8 cellular contexts compared by ENCODE assay signal in the genomic region with DNA sequence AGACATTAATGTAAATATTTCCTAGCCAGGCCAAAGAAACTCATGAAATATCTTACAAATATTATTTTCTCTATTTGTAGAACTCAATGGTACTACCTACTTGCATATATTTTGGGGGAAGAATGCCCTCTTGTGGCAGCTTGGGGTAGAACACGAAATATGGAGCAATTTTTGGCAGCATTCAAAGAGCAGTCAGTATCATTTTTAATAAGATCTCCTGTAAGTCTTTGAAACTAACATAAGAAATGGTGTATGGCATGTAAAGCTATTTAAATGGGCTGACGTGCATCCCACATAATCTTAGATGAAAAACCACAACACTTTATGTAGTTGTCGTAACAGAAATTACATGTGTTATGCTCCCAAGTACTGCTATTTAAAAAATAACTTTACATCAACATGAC.
DNase-seq lines count a peak whose midpoint lies in the region; ATAC-seq and TF ChIP-seq lines count a peak whose summit lies in the region.

No MANE protein-coding gene starts in this region.

- peak; percentile 35 for DNase-seq in Daoy (ENCODE audit: low read depth)
- DNase-seq in NCI-H1048 (lab: John Stamatoyannopoulos, UW) = peak; percentile 5
- no peak for DNase-seq in activated B cell treated with CpG ODN at 0.5 μM for 24 hours
- peak; percentile 22 to 24 for DNase-seq in central memory CD8-positive, alpha-beta T cell (ENCODE audit: low spot score in 2 of 2)
- DNase-seq in lung microvascular endothelial cell (ENCODE audit: low read depth in 2 of 2) = peak; percentile 66 to 74
- DNase-seq in stimulated activated CD8-positive, alpha-beta memory T cell treated with anti-CD3 and anti-CD28 coated beads, Interleukin-4, amount 100 ng/mL, for 1 hour (ENCODE audit: low read depth in 2 of 2, low spot score in 1 of 2) = peak; percentile 5 to 38

- ATAC-seq in GM21423 (IDR thresholded peaks at IDR 0.05; ENCODE audit: unreplicated experiment) = peak; percentile 50
- ATAC-seq in activated B cell treated with CpG ODN at 0.5 μM for 24 hours (ENCODE audit: low read depth) = peak; percentile 69
- peak; percentile 40 for ATAC-seq in central memory CD8-positive, alpha-beta T cell (replicated peaks; ENCODE audit: extremely low read depth, poor library complexity, severe bottlenecking)
- ATAC-seq in GM18873 (IDR thresholded peaks at IDR 0.05; ENCODE audit: low FRiP score, unreplicated experiment) = no peak

- CTCF ChIA-PET in activated B cell treated with CpG ODN at 0.5 μM for 24 hours (lab: Charles Lee) = interaction anchor here (0.8 to 4.3 kb wide), 10 partner anchors 10 to 420 kb away, joined by 3 to 19 read pairs (median 6); no protein-coding TSS in a partner anchor

- H3K4me1 Mint-ChIP-seq in activated B cell treated with CpG ODN at 0.5 μM for 24 hours = no peaks in the 10 kb centered on the region
- H3K4me1 Mint-ChIP-seq in central memory CD8-positive, alpha-beta T cell = peaks cover 4% of the 10 kb centered on the region

- TF ChIP-seq CTCF in activated B cell treated with CpG ODN at 0.5 μM for 24 hours (IDR thresholded peaks at IDR 0.05) = peak; percentile 70

- H3K27ac Mint-ChIP-seq in activated B cell treated with CpG ODN at 0.5 μM for 24 hours = no peak overlapping the region
- peak overlapping the region; percentile 3 for H3K27ac Mint-ChIP-seq in central memory CD8-positive, alpha-beta T cell (ENCODE audit: low read depth)

- intact Hi-C loops in activated B cell treated with CpG ODN at 0.5 μM for 24 hours (cut with micrococcal nuclease) = loop anchor here (1.0 to 10.0 kb wide), 5 partner anchors 127 to 784 kb away; no protein-coding TSS in a partner anchor

- no peaks in the 10 kb centered on the region for H3K9me3 Mint-ChIP-seq in activated B cell treated with CpG ODN at 0.5 μM for 24 hours
- H3K9me3 Mint-ChIP-seq in central memory CD8-positive, alpha-beta T cell = no peaks in the 10 kb centered on the region

- H3K36me3 Mint-ChIP-seq in activated B cell treated with CpG ODN at 0.5 μM for 24 hours (ENCODE audit: low read depth) = peaks cover 67% of the 10 kb centered on the region
- peaks cover 46% of the 10 kb centered on the region for H3K36me3 Mint-ChIP-seq in central memory CD8-positive, alpha-beta T cell (ENCODE audit: insufficient read depth)

- no peak overlapping the region for H3K4me3 Mint-ChIP-seq in activated B cell treated with CpG ODN at 0.5 μM for 24 hours
- no peak overlapping the region for H3K4me3 Mint-ChIP-seq in central memory CD8-positive, alpha-beta T cell

- POLR2A ChIA-PET in activated B cell treated with CpG ODN at 0.5 μM for 24 hours (lab: Charles Lee) = no interaction called here

- H3K27me3 Mint-ChIP-seq in activated B cell treated with CpG ODN at 0.5 μM for 24 hours = no peaks in the 10 kb centered on the region
- no peaks in the 10 kb centered on the region for H3K27me3 Mint-ChIP-seq in central memory CD8-positive, alpha-beta T cell
